In the genomic region with DNA sequence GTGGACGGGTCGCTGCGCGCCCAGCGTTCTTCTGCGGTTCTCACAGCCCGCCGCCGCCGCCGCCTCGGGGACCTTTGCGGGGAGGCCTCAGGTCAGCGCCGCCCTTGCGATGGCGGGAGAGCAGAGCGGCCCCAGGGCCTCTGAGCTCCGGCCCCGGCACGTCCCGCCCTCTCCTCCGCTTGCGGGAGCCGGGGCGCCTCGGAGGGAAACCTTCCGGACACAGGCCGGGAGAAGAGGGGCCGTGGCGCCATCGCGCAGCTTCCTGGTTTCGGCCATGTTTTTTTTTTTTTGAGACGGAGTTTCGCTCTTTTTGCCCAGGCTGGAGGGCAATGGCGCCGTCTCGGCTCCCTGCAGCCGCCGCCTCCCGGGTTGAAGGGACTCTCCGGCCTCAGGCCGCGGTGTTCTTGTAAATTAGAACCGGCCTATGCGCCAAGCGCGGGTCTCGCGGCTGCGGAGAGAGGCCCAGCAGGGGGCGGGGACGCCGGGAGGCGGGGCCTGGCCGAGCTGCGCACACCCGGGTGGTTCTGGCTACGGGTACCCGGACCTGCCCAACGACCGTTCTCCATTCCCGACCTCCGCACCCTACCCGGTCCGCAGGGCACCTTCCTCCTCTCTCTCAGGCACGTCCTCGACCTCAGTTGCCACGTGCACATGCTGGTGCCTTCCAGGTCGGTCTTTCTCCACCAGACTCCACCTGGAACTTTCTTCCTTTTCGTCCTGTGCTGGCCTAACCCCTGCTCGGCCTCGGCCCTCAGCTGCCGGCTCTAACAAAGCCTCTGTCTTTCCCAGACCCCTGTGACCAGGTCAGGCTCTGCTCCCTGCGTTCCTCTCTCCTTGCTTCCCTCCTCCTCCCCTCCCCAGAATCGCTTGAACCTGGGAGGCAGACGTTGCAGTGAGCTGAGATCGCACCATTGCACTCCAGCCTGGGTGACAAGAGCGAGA, we compare ENCODE assay signal across 8 cellular contexts. TPM values are rescaled to one million over a fixed set of nuclear protein-coding genes. Genes with fewer than 3 reads are reported as not detected.
A peak's percentile ranks its signal among the peaks of the same experiment; 100 is the strongest.
DNase-seq lines count a peak whose midpoint lies in the region; ATAC-seq and TF ChIP-seq lines count a peak whose summit lies in the region.

No MANE protein-coding gene starts in this region.

- 1% methylated on average over 80 of the region's 80 CpGs for WGBS in right cardiac atrium
- 2% methylated on average over 52 to 80 of the region's 80 CpGs for WGBS in aorta, 2 donors

- peaks cover 8% of the 10 kb centered on the region; the same call in 1 of the 2 replicates for H3K4me1 ChIP-seq in GM23338 (ENCODE audit: insufficient read depth)
- H3K4me1 ChIP-seq in ascending aorta = peaks cover 4 to 18% of the 10 kb centered on the region in 2 donors
- peaks cover 6% of the 10 kb centered on the region for H3K4me1 ChIP-seq in right cardiac atrium (ENCODE audit: control insufficient read depth, insufficient read depth, low read length)
- H3K4me1 ChIP-seq in aorta (ENCODE audit: control insufficient read depth in 1 of 2, insufficient read depth in 2 of 2, low read length in 2 of 2) = no peaks in the 10 kb centered on the region

- H3K36me3 ChIP-seq in GM23338 (ENCODE audit: insufficient read depth) (peaks cover 4% of the 10 kb centered on the region; the same call in 1 of the 2 replicates), ascending aorta (peaks cover 6 to 21% of the 10 kb centered on the region in 2 donors), aorta (ENCODE audit: control insufficient read depth in 1 of 2, insufficient read depth in 2 of 2, low read length in 1 of 2) (peaks cover 0 to 2% of the 10 kb centered on the region in 2 donors)

- no peak for TF ChIP-seq CTCF in GM10266 (IDR thresholded peaks at IDR 0.05; ENCODE audit: control insufficient read depth, insufficient read depth, low read depth, missing control alignments)
- no peak for TF ChIP-seq CTCF in GM23338 (conservative IDR thresholded peaks at IDR 0.05; ENCODE audit: low read depth in 2 of 2)
- no peak for TF ChIP-seq CTCF in LNCaP clone FGC (IDR thresholded peaks at IDR 0.05; ENCODE audit: control insufficient read depth, extremely low read depth, insufficient read depth)
- peak in 2 of 3 experiments; percentile 7 to 9 for TF ChIP-seq CTCF in ascending aorta (IDR thresholded peaks at IDR 0.05)

- H3K27ac Mint-ChIP-seq in GM23338 = peak overlapping the region; percentile 92

- H3K9me2 ChIP-seq in GM23338 (ENCODE audit: insufficient read depth) = no peaks in the 10 kb centered on the region

- peak overlapping the region; percentile 94 for H2AFZ ChIP-seq in GM23338

- peak overlapping the region; percentile 92 for H3K4me2 ChIP-seq in GM23338

- H3K27ac ChIP-seq in GM23338 (ENCODE audit: low read depth) = no peak overlapping the region
- H3K27ac ChIP-seq in ascending aorta = peak overlapping the region; percentile 97
- peak overlapping the region; percentile 92 for H3K27ac ChIP-seq in right cardiac atrium (ENCODE audit: low read length)
- peak overlapping the region; percentile 49 to 85 for H3K27ac ChIP-seq in aorta (ENCODE audit: low read depth in 1 of 2, low read length in 2 of 2)

- H3K4me1 Mint-ChIP-seq in GM23338 = peaks cover 11% of the 10 kb centered on the region; the same call in 2 of the 3 replicates

- H3K27me3 ChIP-seq in GM23338 (ENCODE audit: insufficient read depth) (peaks cover 47% of the 10 kb centered on the region), ascending aorta (no peaks in the 10 kb centered on the region), right cardiac atrium (ENCODE audit: control insufficient read depth, insufficient read depth) (no peaks in the 10 kb centered on the region), aorta (ENCODE audit: control insufficient read depth in 1 of 2, insufficient read depth in 2 of 2, low read length in 1 of 2) (no peaks in the 10 kb centered on the region)

- H3K79me2 ChIP-seq in GM23338 (replicated peaks; ENCODE audit: insufficient read depth) = no peaks in the 10 kb centered on the region

- peaks cover 39% of the 10 kb centered on the region for H3K9me3 Mint-ChIP-seq in GM23338

- peak overlapping the region; percentile 89 for H3K4me3 ChIP-seq in GM23338
- peak overlapping the region; percentile 87 for H3K4me3 ChIP-seq in LNCaP clone FGC (ENCODE audit: low read depth, low read length)
- peak overlapping the region; percentile 92 to 95 for H3K4me3 ChIP-seq in ascending aorta
- H3K4me3 ChIP-seq in right cardiac atrium (ENCODE audit: low read length) = peak overlapping the region; percentile 77
- peak overlapping the region; percentile 51 to 90 for H3K4me3 ChIP-seq in aorta (ENCODE audit: low read length in 2 of 2)

- intact Hi-C loops in ascending aorta (cut with DNase I) = loop anchor here (1.0 kb wide), 3 partner anchors 21 to 46 kb away; no protein-coding TSS in a partner anchor
- intact Hi-C loops in right cardiac atrium (cut with DNase I) = no loop called here
- intact Hi-C loops in aorta (cut with DNase I) = loop anchor here in 1 of 2 donors (2.0 to 10.0 kb wide), 2 partner anchors 29 to 47 kb away; partner anchors contain the start of gene ZFP62

- H3K36me3 Mint-ChIP-seq in GM23338 (ENCODE audit: low read depth) = peaks cover 36% of the 10 kb centered on the region

- peak; percentile 85 for DNase-seq in GM10266 (ENCODE audit: extremely low spot score)
- peak; percentile 82 for DNase-seq in GM23338 (ENCODE audit: low spot score)
- DNase-seq in LNCaP clone FGC (ENCODE audit: low read depth) = peak; percentile 51
- DNase-seq in T-helper 22 cell (ENCODE audit: low read depth) = peak; percentile 64
- peak; percentile 55 to 89 for DNase-seq in ascending aorta (ENCODE audit: low spot score in 2 of 2)
- peak; percentile 91 to 96 (median 95) for DNase-seq in right cardiac atrium
- peak; percentile 96 for DNase-seq in retina
- DNase-seq in aorta = peak; percentile 93 to 95

- peak; percentile 89 for ATAC-seq in GM23338
- peak; percentile 98 for ATAC-seq in right cardiac atrium
- peak; percentile 97 for ATAC-seq in aorta (ENCODE audit: low FRiP score)

- peaks cover 44% of the 10 kb centered on the region for H3K27me3 Mint-ChIP-seq in GM23338 (ENCODE audit: insufficient read depth, low read depth, poor library complexity)

- 0 out of 2 replicates have a peak, but pooled peaks cover 7% of the 10 kb centered on the region for H3F3A ChIP-seq in GM23338 (replicated peaks; ENCODE audit: low read depth)

- peak overlapping the region; percentile 88 for H3K4me3 Mint-ChIP-seq in GM23338

- 0 out of 2 replicates have a peak, but pooled peaks cover 7% of the 10 kb centered on the region for H4K20me1 ChIP-seq in GM23338 (replicated peaks; ENCODE audit: insufficient read depth)

- H3K9me3 ChIP-seq in ascending aorta (no peaks in the 10 kb centered on the region), right cardiac atrium (ENCODE audit: control insufficient read depth, low read length) (no peaks in the 10 kb centered on the region), aorta (ENCODE audit: control insufficient read depth, low read length) (no peaks in the 10 kb centered on the region)

TF ChIP-seq in GM23338, 12 proteins besides CTCF, POLR2A, EP300 and RAD21:
- TF ChIP-seq POLR2AphosphoS5 (IDR thresholded peaks at IDR 0.05; ENCODE audit: low read depth) = peak; percentile 39; the same call in 1 of the 2 replicates
- no peak for TF ChIP-seq EZH2phosphoT487 (IDR thresholded peaks at IDR 0.05; ENCODE audit: unreplicated experiment)

RNA-seq across cellular contexts. Expression of gene MGAT1, which starts 28.8 kb away (rescaled TPM):
- 81.4 and 97.5 TPM in 2 replicates for total RNA-seq in GM23338 (2014; rRNA removed; shearing (Covaris generic))
- 23.6 and 23.7 TPM in 2 replicates for polyA plus RNA-seq in GM23338 (2016; fragmentation: Nextera tagmentation; extraction: Ambion mirVana)
- total RNA-seq in ascending aorta = 257 TPM
- 100 to 1,000 TPM in 1 of 4 donors, 10 to 100 TPM in 3; 74.3 to 119 (median 82.7) TPM for total RNA-seq in right cardiac atrium
- polyA plus RNA-seq in right cardiac atrium = 87.6 TPM
- 100 to 1,000 TPM; 143 to 180 TPM for total RNA-seq in aorta
- 10 to 100 TPM; 60.5 to 79.5 TPM for polyA plus RNA-seq in aorta

RNA-seq across cellular contexts. Expression of gene ZFP62, which starts 29.7 kb away (rescaled TPM):
- 29.6 and 32.9 TPM in 2 replicates for total RNA-seq in GM23338 (2014; rRNA removed; shearing (Covaris generic))
- 33.2 and 33.7 TPM in 2 replicates for polyA plus RNA-seq in GM23338 (2016; fragmentation: Nextera tagmentation; extraction: Ambion mirVana)
- 1.8 TPM for total RNA-seq in ascending aorta
- total RNA-seq in right cardiac atrium = 10 to 100 TPM; 19.7 to 22.8 (median 20.6) TPM
- 12.0 TPM for polyA plus RNA-seq in right cardiac atrium
- total RNA-seq in aorta = 10 to 100 TPM; 20.2 to 24.7 TPM
- 10 to 100 TPM in 1 of 2 donors, 1 to 10 TPM in 1; 6.5 to 12.0 TPM for polyA plus RNA-seq in aorta

Comparison
In these comparisons a context has a peak if more than half of its experiments do, and no peak if none do; other contexts are left out.
1. CTCF ChIP-seq: peak in ascending aorta (2 of 3); none in GM10266 (single experiment), GM23338 (0 of 2) and LNCaP clone FGC (single experiment).
2. Peak in every context shown above with its lines, with median percentiles within 50 percentile points of each other: DNase-seq, ATAC-seq and H3K4me3 ChIP-seq.